Comparison of ENCODE assay signal across 8 cellular contexts in the genomic region with DNA sequence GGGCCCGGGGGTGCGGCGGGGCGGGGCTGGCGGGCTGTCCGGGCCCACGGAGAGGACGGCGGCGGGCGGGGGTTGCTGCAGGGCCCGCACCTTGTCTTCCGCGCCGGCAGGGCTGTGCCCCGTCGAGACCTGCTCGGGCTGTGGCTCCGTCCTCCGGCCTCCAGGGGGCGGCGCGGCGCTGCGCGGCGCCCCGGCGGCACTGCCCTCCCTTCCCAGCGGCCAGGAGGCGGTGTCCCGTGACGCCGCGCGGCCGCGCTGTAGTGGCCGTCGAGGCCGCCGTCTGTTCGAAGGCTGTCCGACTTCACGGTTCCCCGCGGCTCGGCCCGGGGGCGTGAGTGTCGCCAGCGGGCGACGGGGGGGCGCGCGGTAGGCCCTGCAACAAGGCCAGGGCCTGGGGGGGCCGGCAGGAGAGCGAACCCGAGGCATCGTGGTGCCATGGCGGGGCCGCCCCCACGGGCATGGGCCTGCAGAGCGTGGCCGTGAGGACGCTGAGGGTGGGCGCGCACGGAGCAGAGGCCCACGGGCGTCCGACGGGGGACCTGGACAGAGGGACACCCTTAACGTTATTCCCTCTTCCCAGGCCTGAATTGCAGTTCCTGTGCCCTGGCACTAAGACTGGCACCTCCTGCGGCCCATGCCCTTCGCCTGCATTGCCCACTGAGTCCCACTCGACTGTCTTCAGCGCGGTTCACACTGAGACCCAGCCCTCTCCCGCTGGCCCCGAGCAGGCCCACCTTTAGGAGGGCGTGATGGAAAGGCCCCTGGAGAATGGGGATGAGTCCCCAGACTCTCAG. TPM values are rescaled to one million over a fixed set of nuclear protein-coding genes. Genes with fewer than 3 reads are reported as not detected.
DNase-seq lines count a peak whose midpoint lies in the region; ATAC-seq and TF ChIP-seq lines count a peak whose summit lies in the region.

A gene with protein sequence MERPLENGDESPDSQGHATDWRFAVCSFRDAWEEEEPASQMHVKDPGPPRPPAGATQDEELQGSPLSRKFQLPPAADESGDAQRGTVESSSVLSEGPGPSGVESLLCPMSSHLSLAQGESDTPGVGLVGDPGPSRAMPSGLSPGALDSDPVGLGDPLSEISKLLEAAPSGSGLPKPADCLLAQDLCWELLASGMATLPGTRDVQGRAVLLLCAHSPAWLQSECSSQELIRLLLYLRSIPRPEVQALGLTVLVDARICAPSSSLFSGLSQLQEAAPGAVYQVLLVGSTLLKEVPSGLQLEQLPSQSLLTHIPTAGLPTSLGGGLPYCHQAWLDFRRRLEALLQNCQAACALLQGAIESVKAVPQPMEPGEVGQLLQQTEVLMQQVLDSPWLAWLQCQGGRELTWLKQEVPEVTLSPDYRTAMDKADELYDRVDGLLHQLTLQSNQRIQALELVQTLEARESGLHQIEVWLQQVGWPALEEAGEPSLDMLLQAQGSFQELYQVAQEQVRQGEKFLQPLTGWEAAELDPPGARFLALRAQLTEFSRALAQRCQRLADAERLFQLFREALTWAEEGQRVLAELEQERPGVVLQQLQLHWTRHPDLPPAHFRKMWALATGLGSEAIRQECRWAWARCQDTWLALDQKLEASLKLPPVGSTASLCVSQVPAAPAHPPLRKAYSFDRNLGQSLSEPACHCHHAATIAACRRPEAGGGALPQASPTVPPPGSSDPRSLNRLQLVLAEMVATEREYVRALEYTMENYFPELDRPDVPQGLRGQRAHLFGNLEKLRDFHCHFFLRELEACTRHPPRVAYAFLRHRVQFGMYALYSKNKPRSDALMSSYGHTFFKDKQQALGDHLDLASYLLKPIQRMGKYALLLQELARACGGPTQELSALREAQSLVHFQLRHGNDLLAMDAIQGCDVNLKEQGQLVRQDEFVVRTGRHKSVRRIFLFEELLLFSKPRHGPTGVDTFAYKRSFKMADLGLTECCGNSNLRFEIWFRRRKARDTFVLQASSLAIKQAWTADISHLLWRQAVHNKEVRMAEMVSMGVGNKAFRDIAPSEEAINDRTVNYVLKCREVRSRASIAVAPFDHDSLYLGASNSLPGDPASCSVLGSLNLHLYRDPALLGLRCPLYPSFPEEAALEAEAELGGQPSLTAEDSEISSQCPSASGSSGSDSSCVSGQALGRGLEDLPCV (plus strand): TSS at position 237 of the 794 bp plus-strand sequence. CDS start 513 bp downstream, at position 750.

- peaks cover 3 to 26% (median 15%) of the 10 kb centered on the region in 4 donors for H3K4me1 Mint-ChIP-seq in CD4-positive, alpha-beta memory T cell
- no peaks in the 10 kb centered on the region for H3K4me1 Mint-ChIP-seq in neural crest cell

- H3K27me3 Mint-ChIP-seq in CD4-positive, alpha-beta memory T cell: no peaks in the 10 kb centered on the region
- H3K27me3 Mint-ChIP-seq in neural crest cell (ENCODE audit: low read depth): no peaks in the 10 kb centered on the region

- H3K9me3 Mint-ChIP-seq in CD4-positive, alpha-beta memory T cell: no peaks in the 10 kb centered on the region
- no peaks in the 10 kb centered on the region for H3K9me3 Mint-ChIP-seq in neural crest cell

- peak; percentile 74 to 80 (median 78) for DNase-seq in CD4-positive, alpha-beta memory T cell
- DNase-seq in HT-29 (ENCODE audit: low spot score) (peak; percentile 78), Panc1 (ENCODE audit: low read depth, low spot score) (no peak), activated T-helper 1 cell treated with Interleukin-2 at 50 U/mL for 16 hours (ENCODE audit: low read depth) (peak; percentile 73), fibroblast of pulmonary artery (ENCODE audit: low read depth) (peak; percentile 64), neural crest cell (ENCODE audit: low read depth, low spot score) (peak; percentile 63)

- POLR2A ChIA-PET in CD4-positive, alpha-beta memory T cell (lab: Charles Lee; ENCODE audit: partially characterized antibody): interaction anchor here (1.0 to 2.0 kb wide), 5 partner anchors 19 to 97 kb away, joined by 3 to 5 read pairs (median 4); a partner anchor contains a TSS
- POLR2A ChIA-PET in Panc1 (lab: Charles Lee): no interaction called here

- H3K36me3 Mint-ChIP-seq in CD4-positive, alpha-beta memory T cell: peaks cover 4 to 15% of the 10 kb centered on the region in 2 donors
- H3K36me3 Mint-ChIP-seq in neural crest cell (ENCODE audit: low read depth): no peaks in the 10 kb centered on the region

- no TSS peak for BruUV-seq in Panc1 (replicated peaks; lab: Mats Ljungman, UMichigan)

- in situ Hi-C loops in Panc1 (cut with HindIII; ENCODE audit: low pct_unique_long_range_greater_than_20kb, low sequenced_read_pairs): no loop called here

- CTCF ChIA-PET in CD4-positive, alpha-beta memory T cell (lab: Charles Lee; ENCODE audit: partially characterized antibody): interaction anchor here (0.8 to 1.4 kb wide), 3 partner anchors 10 to 78 kb away, joined by 3 read pairs; no protein-coding TSS in a partner anchor
- CTCF ChIA-PET in Panc1 (lab: Charles Lee): interaction anchor here (0.6 kb wide), 1 partner anchor 21 kb away, joined by 4 read pairs; no protein-coding TSS in a partner anchor

- no peaks in the 10 kb centered on the region for H3K36me3 ChIP-seq in CD4-positive, alpha-beta memory T cell (ENCODE audit: insufficient read depth, low read length)
- no peaks in the 10 kb centered on the region; the same call in 1 of the 2 replicates for H3K36me3 ChIP-seq in Panc1 (ENCODE audit: control insufficient read depth, insufficient read depth, low read length)
- H3K36me3 ChIP-seq in stomach smooth muscle (ENCODE audit: control insufficient read depth in 2 of 2, insufficient read depth in 2 of 2, low read length in 2 of 2): peaks cover 0 to 2% of the 10 kb centered on the region in 2 donors

- no peaks in the 10 kb centered on the region for H3K9me3 ChIP-seq in CD4-positive, alpha-beta memory T cell (ENCODE audit: control insufficient read depth in 1 of 2, low read length in 2 of 2)
- H3K9me3 ChIP-seq in Panc1 (ENCODE audit: control insufficient read depth, insufficient read depth, low read depth, low read length) (no peaks in the 10 kb centered on the region), stomach smooth muscle (ENCODE audit: control insufficient read depth in 2 of 2, low read length in 2 of 2) (no peaks in the 10 kb centered on the region)

- TF ChIP-seq CTCF in Panc1 (IDR thresholded peaks at IDR 0.05) (peak; percentile 88), fibroblast of pulmonary artery (IDR thresholded peaks at IDR 0.05; ENCODE audit: low read length, missing control alignments) (peak; percentile 14), neural crest cell (conservative IDR thresholded peaks at IDR 0.05) (peak; percentile 76)

- ATAC-seq in GM19397 (IDR thresholded peaks at IDR 0.05; ENCODE audit: unreplicated experiment) (peak; percentile 82), Panc1 (peak; percentile 92)

- H3K4me1 ChIP-seq in CD4-positive, alpha-beta memory T cell (ENCODE audit: insufficient read depth, low read length): peaks cover 20% of the 10 kb centered on the region
- H3K4me1 ChIP-seq in Panc1 (ENCODE audit: control insufficient read depth, insufficient read depth, low read length) (peaks cover 6% of the 10 kb centered on the region; the same call in 1 of the 2 replicates), stomach smooth muscle (ENCODE audit: control insufficient read depth, insufficient read depth, low read length) (peaks cover 21% of the 10 kb centered on the region)

- peak within 1 kb of the TSS; percentile 57 to 92 (median 78) for H3K27ac Mint-ChIP-seq in CD4-positive, alpha-beta memory T cell
- H3K27ac Mint-ChIP-seq in neural crest cell (ENCODE audit: unreplicated experiment): no peak within 1 kb of the TSS

- H3K9ac ChIP-seq in stomach smooth muscle (ENCODE audit: low read length in 2 of 2): peak within 1 kb of the TSS in 1 of 2 donors; percentile 42

- intact Hi-C loops in CD4-positive, alpha-beta memory T cell (cut with micrococcal nuclease): loop anchor here (1.0 to 5.0 kb wide), 4 partner anchors 32 to 186 kb away; a partner anchor contains a TSS
- intact Hi-C loops in Panc1 (cut with micrococcal nuclease; ENCODE audit: unreplicated experiment): no loop called here

- peak within 1 kb of the TSS; percentile 52 to 68 for H3K4me3 ChIP-seq in CD4-positive, alpha-beta memory T cell (ENCODE audit: low read length in 2 of 2)
- peak within 1 kb of the TSS; percentile 43 to 62 for H3K4me3 ChIP-seq in Panc1 (ENCODE audit: low read depth in 2 of 2, low read length in 2 of 2)
- peak within 1 kb of the TSS; percentile 47 for H3K4me3 ChIP-seq in fibroblast of pulmonary artery (replicated peaks; ENCODE audit: low read depth, low read length)
- peak within 1 kb of the TSS; percentile 40 to 72 for H3K4me3 ChIP-seq in stomach smooth muscle (ENCODE audit: low read length in 2 of 2)

- H3K27ac ChIP-seq in CD4-positive, alpha-beta memory T cell (ENCODE audit: low read depth, low read length): peak within 1 kb of the TSS; percentile 40
- H3K27ac ChIP-seq in Panc1 (ENCODE audit: low read length) (peak within 1 kb of the TSS; percentile 44), stomach smooth muscle (ENCODE audit: low read length) (no peak within 1 kb of the TSS)

- no peaks in the 10 kb centered on the region for H3K27me3 ChIP-seq in CD4-positive, alpha-beta memory T cell (ENCODE audit: insufficient read depth, low read length)
- H3K27me3 ChIP-seq in Panc1 (ENCODE audit: control insufficient read depth, insufficient read depth, low read length): no peaks in the 10 kb centered on the region
- no peaks in the 10 kb centered on the region for H3K27me3 ChIP-seq in stomach smooth muscle (ENCODE audit: control insufficient read depth in 1 of 2, insufficient read depth in 2 of 2, low read length in 2 of 2)

- H3K4me3 Mint-ChIP-seq in CD4-positive, alpha-beta memory T cell: peak within 1 kb of the TSS; percentile 81 to 89 (median 84)
- H3K4me3 Mint-ChIP-seq in neural crest cell: peak within 1 kb of the TSS; percentile 74

RNA-seq across cellular contexts. Expression of the gene that starts here (rescaled TPM):
- total RNA-seq in CD4-positive, alpha-beta memory T cell: 10 to 100 TPM; 17.3 to 24.0 TPM
- polyA plus RNA-seq in CD4-positive, alpha-beta memory T cell: 1 to 10 TPM; 4.3 to 4.9 TPM
- total RNA-seq in HT-29 (2014; rRNA removed; shearing (Covaris generic)): 69.5 and 71.3 TPM in 2 replicates
- total RNA-seq in Panc1 (2021; ENCODE audit: unreplicated experiment): 6.7 TPM
- 4.3 TPM for polyA plus RNA-seq in Panc1 (2012; ENCODE audit: insufficient read length)
- 3.7 and 4.0 TPM in 2 replicates for total RNA-seq in neural crest cell

Comparison
In these comparisons a context has a peak if more than half of its experiments do, and no peak if none do; other contexts are left out.
1. CTCF ChIP-seq: peak in every context shown above with its lines; median percentile 88 in Panc1; 76 in neural crest cell; 14 in fibroblast of pulmonary artery.